12 cellular contexts compared by ENCODE assay signal in genomic region chr3:188978772-188979171, GRCh38.
A peak's percentile ranks its signal among the peaks of the same experiment; 100 is the strongest.
DNase-seq lines count a peak whose midpoint lies in the region; ATAC-seq and TF ChIP-seq lines count a peak whose summit lies in the region.
"Had no signal": no experiment of that assay in that cellular context is flagged by ENCODE, and none has a peak within 500 bp of the region (broad histone marks: within the 10 kb centered on the region; RNA-seq: fewer than 3 reads in every experiment).

No MANE protein-coding gene starts in this region.

- CTCF ChIA-PET in Calu3 (lab: Charles Lee), result no interaction called here

- DNase-seq in GM03348 (ENCODE audit: low spot score) (peak; percentile 60), NCI-H69 (lab: John Stamatoyannopoulos, UW) (peak; percentile 57), foreskin fibroblast (peak; percentile 65 to 79), Calu3 (no peak)
- DNase-seq in stimulated activated CD4-positive, alpha-beta T cell treated with anti-CD3 and anti-CD28 coated beads, Interleukin-2, amount 100 ng/mL, for 48 hours, result no peak
- no peak for DNase-seq in activated T-cell treated with anti-CD3 and anti-CD28 coated beads, Interleukin-2, amount 50 U/mL, for 4 hours
- DNase-seq: activated CD4-positive, alpha-beta T cell treated with anti-CD3 and anti-CD28 coated beads for 1 hour; naive thymus-derived CD4-positive, alpha-beta T cell; RPMI8226 had no signal

- H3K4me3 ChIP-seq in foreskin fibroblast (ENCODE audit: low read depth in 1 of 2, low read length in 2 of 2), result no peak overlapping the region
- H3K4me3 ChIP-seq in skeletal muscle satellite cell (ENCODE audit: low read length), result no peak overlapping the region
- H3K4me3 ChIP-seq: adrenal gland had no signal

- intact Hi-C loops in Calu3 (cut with micrococcal nuclease; ENCODE audit: unreplicated experiment), result no loop called here

- ATAC-seq in GM21423 (IDR thresholded peaks at IDR 0.05; ENCODE audit: unreplicated experiment), result no peak
- no peak for ATAC-seq in activated T-cell treated with anti-CD3 and anti-CD28 coated beads, Interleukin-2, amount 50 U/mL, for 4 hours
- ATAC-seq: naive thymus-derived CD4-positive, alpha-beta T cell had no signal

- H3K27me3 Mint-ChIP-seq in Calu3 (ENCODE audit: unreplicated experiment), result peaks cover 19% of the 10 kb centered on the region
- peaks cover 2% of the 10 kb centered on the region for H3K27me3 Mint-ChIP-seq in activated T-cell treated with anti-CD3 and anti-CD28 coated beads, Interleukin-2, amount 50 U/mL, for 4 hours (ENCODE audit: low read depth)

- no peak overlapping the region for H3K9ac ChIP-seq in skeletal muscle satellite cell (ENCODE audit: low read depth, low read length)

- H3K36me3 ChIP-seq in skeletal muscle satellite cell (ENCODE audit: insufficient read depth, low read length), result no peaks in the 10 kb centered on the region
- H3K36me3 ChIP-seq: adrenal gland had no signal

- no peaks in the 10 kb centered on the region for H3K4me1 Mint-ChIP-seq in Calu3 (ENCODE audit: low read depth, unreplicated experiment)
- H3K4me1 Mint-ChIP-seq in activated T-cell treated with anti-CD3 and anti-CD28 coated beads, Interleukin-2, amount 50 U/mL, for 4 hours (ENCODE audit: low read depth), result peaks cover 14% of the 10 kb centered on the region

- H3K9me3 ChIP-seq in skeletal muscle satellite cell (replicated peaks; ENCODE audit: low read length), result no peaks in the 10 kb centered on the region
- H3K9me3 ChIP-seq: adrenal gland had no signal

- H3K27ac Mint-ChIP-seq in Calu3 (ENCODE audit: unreplicated experiment), result no peak overlapping the region
- H3K27ac Mint-ChIP-seq: naive thymus-derived CD4-positive, alpha-beta T cell had no signal

- no peak overlapping the region for H3K4me3 Mint-ChIP-seq in Calu3 (ENCODE audit: low read depth, unreplicated experiment)
- no peak overlapping the region for H3K4me3 Mint-ChIP-seq in activated T-cell treated with anti-CD3 and anti-CD28 coated beads, Interleukin-2, amount 50 U/mL, for 4 hours
- H3K4me3 Mint-ChIP-seq: naive thymus-derived CD4-positive, alpha-beta T cell had no signal

- BruUV-seq in Calu3 (replicated peaks; lab: Mats Ljungman, UMichigan), result no TSS peak

- TF ChIP-seq CTCF in foreskin fibroblast (IDR thresholded peaks at IDR 0.05; ENCODE audit: low read depth, low read length) (no peak), Calu3 (IDR thresholded peaks at IDR 0.05; ENCODE audit: unreplicated experiment) (no peak)

- peak overlapping the region; percentile 47 for H3K4me2 ChIP-seq in skeletal muscle satellite cell (ENCODE audit: low read length)

- H3K9me3 Mint-ChIP-seq in Calu3 (ENCODE audit: low read depth, unreplicated experiment), result no peaks in the 10 kb centered on the region
- H3K9me3 Mint-ChIP-seq in activated T-cell treated with anti-CD3 and anti-CD28 coated beads, Interleukin-2, amount 50 U/mL, for 4 hours, result no peaks in the 10 kb centered on the region

- H3K27me3 ChIP-seq in skeletal muscle satellite cell (ENCODE audit: control insufficient read depth, insufficient read depth, low read length), result no peaks in the 10 kb centered on the region
- H3K27me3 ChIP-seq: adrenal gland had no signal

- no peaks in the 10 kb centered on the region for H3K36me3 Mint-ChIP-seq in Calu3 (ENCODE audit: insufficient read depth, unreplicated experiment)
- H3K36me3 Mint-ChIP-seq in activated T-cell treated with anti-CD3 and anti-CD28 coated beads, Interleukin-2, amount 50 U/mL, for 4 hours (ENCODE audit: insufficient read depth), result no peaks in the 10 kb centered on the region
- H3K36me3 Mint-ChIP-seq: naive thymus-derived CD4-positive, alpha-beta T cell had no signal

- peaks cover 31% of the 10 kb centered on the region for H3K4me1 ChIP-seq in skeletal muscle satellite cell (ENCODE audit: control insufficient read depth, insufficient read depth, low read length)

Comparison
In these comparisons a context has a peak if more than half of its experiments do, and no peak if none do; other contexts are left out.
1. DNase-seq: peak in GM03348 (single experiment), NCI-H69 (single experiment) and foreskin fibroblast (2 of 2); none in stimulated activated CD4-positive, alpha-beta T cell treated with anti-CD3 and anti-CD28 coated beads, Interleukin-2, amount 100 ng/mL, for 48 hours (0 of 2), Calu3 (single experiment) and activated T-cell treated with anti-CD3 and anti-CD28 coated beads, Interleukin-2, amount 50 U/mL, for 4 hours (single experiment).